10 cellular contexts compared by ENCODE assay signal in the genomic region with DNA sequence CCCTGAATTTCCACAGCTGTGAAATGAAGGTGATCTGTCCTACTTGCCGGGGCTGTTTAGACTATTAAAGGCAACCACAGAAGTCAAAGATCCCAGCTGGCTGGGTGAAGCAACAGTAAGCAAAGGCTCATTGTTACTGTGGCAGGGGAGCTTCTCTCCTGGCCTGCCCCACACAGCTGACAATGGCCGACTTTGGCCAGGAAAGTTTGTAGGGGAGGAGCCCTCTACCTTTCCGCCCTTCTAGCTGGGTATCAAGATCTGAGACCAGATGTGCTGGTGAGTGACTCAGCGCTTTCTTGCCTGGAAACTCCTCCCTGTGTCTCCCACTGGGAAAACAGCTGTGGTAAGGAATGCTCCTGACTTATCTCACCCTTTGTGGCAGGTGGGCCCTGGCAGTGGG. TPM values are rescaled to one million over a fixed set of nuclear protein-coding genes. Genes with fewer than 3 reads are reported as not detected.
DNase-seq lines count a peak whose midpoint lies in the region; ATAC-seq and TF ChIP-seq lines count a peak whose summit lies in the region.
"Had no signal": no experiment of that assay in that cellular context is flagged by ENCODE, and none has a peak within 500 bp of the region (broad histone marks: within the 10 kb centered on the region; RNA-seq: fewer than 3 reads in every experiment).

No MANE protein-coding gene starts in this region.

- H3K36me3 ChIP-seq in GM23338 (ENCODE audit: insufficient read depth) (peaks cover 4% of the 10 kb centered on the region; the same call in 1 of the 2 replicates), PC-3 (ENCODE audit: low read depth, low read length) (no peaks in the 10 kb centered on the region)

- H3K4me3 Mint-ChIP-seq in GM23338 = no peak overlapping the region
- H3K4me3 Mint-ChIP-seq in stimulated activated memory B cell treated with anti-CD40 and anti-IgM and Interleukin-4, amounts not matched to agents 10 μg/mL and 1 μg/mL and 100 μg/mL, for 72 hours = no peak overlapping the region

- H3F3A ChIP-seq in GM23338 (replicated peaks; ENCODE audit: low read depth) = no peaks in the 10 kb centered on the region
- no peaks in the 10 kb centered on the region for H3F3A ChIP-seq in PC-3 (ENCODE audit: low read length, unreplicated experiment)

- H3K4me1 Mint-ChIP-seq in GM23338 = peaks cover 13% of the 10 kb centered on the region
- peaks cover 29% of the 10 kb centered on the region for H3K4me1 Mint-ChIP-seq in stimulated activated memory B cell treated with anti-CD40 and anti-IgM and Interleukin-4, amounts not matched to agents 10 μg/mL and 1 μg/mL and 100 μg/mL, for 72 hours

- H3K9me2 ChIP-seq in GM23338 (ENCODE audit: insufficient read depth) (peaks cover 6% of the 10 kb centered on the region; the same call in 1 of the 2 replicates), PC-3 (replicated peaks; ENCODE audit: low read length) (no peaks in the 10 kb centered on the region)

- H3K4me3 ChIP-seq in GM23338 (no peak overlapping the region), PC-3 (ENCODE audit: low read length) (no peak overlapping the region), fibroblast of mammary gland (ENCODE audit: control insufficient read depth, low read depth, low read length) (no peak overlapping the region)

- POLR2A ChIA-PET in PC-3 (lab: Charles Lee; ENCODE audit: unreplicated experiment) = no interaction called here

- H3K79me2 ChIP-seq in GM23338 (replicated peaks; ENCODE audit: insufficient read depth) = no peaks in the 10 kb centered on the region
- H3K79me2 ChIP-seq in PC-3 (ENCODE audit: low read length) = no peaks in the 10 kb centered on the region

- H3K36me3 Mint-ChIP-seq in GM23338 (ENCODE audit: low read depth) = no peaks in the 10 kb centered on the region; the same call in 2 of the 3 replicates
- H3K36me3 Mint-ChIP-seq in stimulated activated memory B cell treated with anti-CD40 and anti-IgM and Interleukin-4, amounts not matched to agents 10 μg/mL and 1 μg/mL and 100 μg/mL, for 72 hours = no peaks in the 10 kb centered on the region
- H3K36me3 Mint-ChIP-seq: activated naive CD4-positive, alpha-beta T cell treated with anti-CD3 and anti-CD28 coated beads, Interleukin-2, amount 50 U/mL, for 72 hours had no signal

- H3K27ac Mint-ChIP-seq in GM23338 = peak overlapping the region; percentile 92
- H3K27ac Mint-ChIP-seq in stimulated activated memory B cell treated with anti-CD40 and anti-IgM and Interleukin-4, amounts not matched to agents 10 μg/mL and 1 μg/mL and 100 μg/mL, for 72 hours = peak overlapping the region; percentile 70

- intact Hi-C loops in PC-3 (cut with micrococcal nuclease) = loop anchor here (10.0 kb wide), 2 partner anchors 266 to 326 kb away; a partner anchor contains a TSS

- H3K9me3 Mint-ChIP-seq in GM23338 = peaks cover 5% of the 10 kb centered on the region; the same call in 2 of the 3 replicates
- no peaks in the 10 kb centered on the region for H3K9me3 Mint-ChIP-seq in stimulated activated memory B cell treated with anti-CD40 and anti-IgM and Interleukin-4, amounts not matched to agents 10 μg/mL and 1 μg/mL and 100 μg/mL, for 72 hours
- H3K9me3 Mint-ChIP-seq: activated naive CD4-positive, alpha-beta T cell treated with anti-CD3 and anti-CD28 coated beads, Interleukin-2, amount 50 U/mL, for 72 hours had no signal

- peaks cover 6% of the 10 kb centered on the region; the same call in 1 of the 2 replicates for H3K4me1 ChIP-seq in GM23338 (ENCODE audit: insufficient read depth)
- peaks cover 24% of the 10 kb centered on the region for H3K4me1 ChIP-seq in PC-3 (ENCODE audit: insufficient read depth, low read length)

- H3K27ac ChIP-seq in GM23338 (ENCODE audit: low read depth) (peak overlapping the region; percentile 21; the same call in 1 of the 2 replicates), PC-3 (ENCODE audit: low read length) (0 out of 2 replicates have a peak overlapping the region, but pooled peaks have one; percentile 1)

- no peak overlapping the region; the same call in 1 of the 2 replicates for H3K4me2 ChIP-seq in GM23338
- no peak overlapping the region for H3K4me2 ChIP-seq in PC-3 (ENCODE audit: low read length)

- H4K20me1 ChIP-seq in GM23338 (replicated peaks; ENCODE audit: insufficient read depth) (no peaks in the 10 kb centered on the region), PC-3 (ENCODE audit: low read length) (no peaks in the 10 kb centered on the region)

- DNase-seq in GM23338 (ENCODE audit: low spot score) (peak; percentile 72), PC-3 (peak; percentile 51), fibroblast of mammary gland (ENCODE audit: low read depth) (peak; percentile 82), NCI-H524 treated with DMSO at 0.1 percent for 48 hours (lab: John Stamatoyannopoulos, UW) (no peak)
- DNase-seq: midbrain had no signal

- TF ChIP-seq CTCF in GM23338 (conservative IDR thresholded peaks at IDR 0.05; ENCODE audit: low read depth in 2 of 2) (no peak), PC-3 (conservative IDR thresholded peaks at IDR 0.05; ENCODE audit: low read depth, low read length) (no peak), fibroblast of mammary gland (conservative IDR thresholded peaks at IDR 0.05; ENCODE audit: control insufficient read depth, insufficient read depth, low read depth, low read length) (no peak)

- peaks cover 2% of the 10 kb centered on the region for H3K27me3 Mint-ChIP-seq in GM23338 (ENCODE audit: insufficient read depth, low read depth, poor library complexity)
- H3K27me3 Mint-ChIP-seq in stimulated activated memory B cell treated with anti-CD40 and anti-IgM and Interleukin-4, amounts not matched to agents 10 μg/mL and 1 μg/mL and 100 μg/mL, for 72 hours = no peaks in the 10 kb centered on the region

- H3K9me3 ChIP-seq in PC-3 (ENCODE audit: low read length) = no peaks in the 10 kb centered on the region

- CTCF ChIA-PET in PC-3 (lab: Charles Lee) = no interaction called here

- peak; percentile 95 for ATAC-seq in GM23338
- ATAC-seq in PC-3 = peak; percentile 44; the same call in 1 of the 2 replicates
- no peak for ATAC-seq in stimulated activated memory B cell treated with anti-CD40 and anti-IgM and Interleukin-4, amounts not matched to agents 10 μg/mL and 1 μg/mL and 100 μg/mL, for 72 hours
- no peak for ATAC-seq in HG03175 (IDR thresholded peaks at IDR 0.05; ENCODE audit: unreplicated experiment)
- no peak for ATAC-seq in HG03460 (IDR thresholded peaks at IDR 0.05; ENCODE audit: unreplicated experiment)
- ATAC-seq: activated naive CD4-positive, alpha-beta T cell treated with anti-CD3 and anti-CD28 coated beads, Interleukin-2, amount 50 U/mL, for 72 hours; Right ventricle myocardium inferior had no signal

- H3K27me3 ChIP-seq in GM23338 (ENCODE audit: insufficient read depth) = no peaks in the 10 kb centered on the region
- no peaks in the 10 kb centered on the region for H3K27me3 ChIP-seq in PC-3 (ENCODE audit: low read length)

- H2AFZ ChIP-seq in GM23338 (peak overlapping the region; percentile 92), PC-3 (ENCODE audit: low read length) (peak overlapping the region; percentile 16; the same call in 1 of the 2 replicates)

- H3K9ac ChIP-seq in PC-3 (ENCODE audit: low read length) = no peak overlapping the region

- BruUV-seq in PC-3 (replicated peaks; lab: Mats Ljungman, UMichigan) = no TSS peak

RNA-seq across cellular contexts. Expression of a gene that starts 21.1 kb away (rescaled TPM):
- total RNA-seq in GM23338 (2014; rRNA removed; shearing (Covaris generic)) = 0.14 and 0.23 TPM in 2 replicates
- polyA plus RNA-seq in GM23338 (2016; fragmentation: Nextera tagmentation; extraction: Ambion mirVana) = 0.37 and 0.79 TPM in 2 replicates
- total RNA-seq in PC-3 (2014; rRNA removed) = 0.69 and 1.1 TPM in 2 replicates
- total RNA-seq: activated naive CD4-positive, alpha-beta T cell treated with anti-CD3 and anti-CD28 coated beads, Interleukin-2, amount 50 U/mL, for 72 hours; Right ventricle myocardium inferior had no signal

Comparison
In these comparisons a context has a peak if more than half of its experiments do, and no peak if none do; other contexts are left out.
1. ATAC-seq: peak in GM23338 (single experiment) and PC-3 (single experiment); none in stimulated activated memory B cell treated with anti-CD40 and anti-IgM and Interleukin-4, amounts not matched to agents 10 μg/mL and 1 μg/mL and 100 μg/mL, for 72 hours (single experiment), HG03175 (single experiment) and HG03460 (single experiment).